In genomic region chr16:11796227-11797165, GRCh38 we compare ENCODE assay signal across 8 cellular contexts. TPM values are rescaled to one million over a fixed set of nuclear protein-coding genes. Genes with fewer than 3 reads are reported as not detected.
DNase-seq lines count a peak whose midpoint lies in the region; ATAC-seq lines count a peak whose summit lies in the region.

No MANE protein-coding gene starts in this region.

- no peaks in the 10 kb centered on the region for H3K9me3 Mint-ChIP-seq in T-helper 2 cell treated with Interferon-gamma antibody and Interleukin-4, amounts not matched to agents 5 μg/mL and 100 μg/mL, for 36 hours

- DNase-seq in T-helper 2 cell treated with Interferon-gamma antibody and Interleukin-4, amounts not matched to agents 5 μg/mL and 100 μg/mL, for 36 hours (ENCODE audit: low spot score): peak; percentile 43
- DNase-seq in dedifferentiated amniotic fluid mesenchymal stem cell (ENCODE audit: extremely low spot score) (peak; percentile 56), left kidney (ENCODE audit: low read depth, low spot score) (peak; percentile 71), NCI-H187 treated with DMSO at 0.1 percent for 48 hours (lab: John Stamatoyannopoulos, UW) (no peak), occipital lobe (lab: John Stamatoyannopoulos, UW) (no peak)
- peak; percentile 39 to 43 for DNase-seq in stimulated activated CD4-positive, alpha-beta T cell treated with anti-CD3 and anti-CD28 coated beads, Interleukin-2, amount 100 ng/mL, for 24 hours

- peaks cover 25% of the 10 kb centered on the region for H3K36me3 Mint-ChIP-seq in T-helper 2 cell treated with Interferon-gamma antibody and Interleukin-4, amounts not matched to agents 5 μg/mL and 100 μg/mL, for 36 hours (ENCODE audit: low read depth)

- no peaks in the 10 kb centered on the region for H3K27me3 Mint-ChIP-seq in T-helper 2 cell treated with Interferon-gamma antibody and Interleukin-4, amounts not matched to agents 5 μg/mL and 100 μg/mL, for 36 hours (ENCODE audit: low read depth)

- peaks cover 68% of the 10 kb centered on the region for H3K4me1 Mint-ChIP-seq in T-helper 2 cell treated with Interferon-gamma antibody and Interleukin-4, amounts not matched to agents 5 μg/mL and 100 μg/mL, for 36 hours (ENCODE audit: low read depth)

- ATAC-seq in GM18498 (IDR thresholded peaks at IDR 0.05; ENCODE audit: unreplicated experiment): peak; percentile 21
- ATAC-seq in HG02943 (IDR thresholded peaks at IDR 0.05; ENCODE audit: low read depth, unreplicated experiment): peak; percentile 6

- peak overlapping the region; percentile 89 for H3K4me3 Mint-ChIP-seq in T-helper 2 cell treated with Interferon-gamma antibody and Interleukin-4, amounts not matched to agents 5 μg/mL and 100 μg/mL, for 36 hours

- H3K27ac Mint-ChIP-seq in T-helper 2 cell treated with Interferon-gamma antibody and Interleukin-4, amounts not matched to agents 5 μg/mL and 100 μg/mL, for 36 hours: peak overlapping the region; percentile 96

RNA-seq across cellular contexts. Expression of gene ZC3H7A, which starts 0.6 kb away (rescaled TPM):
- 36.0 TPM for total RNA-seq in occipital lobe

RNA-seq across cellular contexts. Expression of gene TXNDC11, which starts 53.8 kb away (rescaled TPM):
- 12.3 TPM for total RNA-seq in occipital lobe

RNA-seq across cellular contexts. Expression of gene RSL1D1, which starts 54.8 kb away (rescaled TPM):
- 100 TPM for total RNA-seq in occipital lobe

Comparison
In these comparisons a context has a peak if more than half of its experiments do, and no peak if none do; other contexts are left out.
1. DNase-seq: peak in T-helper 2 cell treated with Interferon-gamma antibody and Interleukin-4, amounts not matched to agents 5 μg/mL and 100 μg/mL, for 36 hours (single experiment), dedifferentiated amniotic fluid mesenchymal stem cell (single experiment), left kidney (single experiment) and stimulated activated CD4-positive, alpha-beta T cell treated with anti-CD3 and anti-CD28 coated beads, Interleukin-2, amount 100 ng/mL, for 24 hours (2 of 2); none in NCI-H187 treated with DMSO at 0.1 percent for 48 hours (single experiment) and occipital lobe (single experiment).